Comparison of ENCODE assay signal across 1 cellular context in the genomic region with DNA sequence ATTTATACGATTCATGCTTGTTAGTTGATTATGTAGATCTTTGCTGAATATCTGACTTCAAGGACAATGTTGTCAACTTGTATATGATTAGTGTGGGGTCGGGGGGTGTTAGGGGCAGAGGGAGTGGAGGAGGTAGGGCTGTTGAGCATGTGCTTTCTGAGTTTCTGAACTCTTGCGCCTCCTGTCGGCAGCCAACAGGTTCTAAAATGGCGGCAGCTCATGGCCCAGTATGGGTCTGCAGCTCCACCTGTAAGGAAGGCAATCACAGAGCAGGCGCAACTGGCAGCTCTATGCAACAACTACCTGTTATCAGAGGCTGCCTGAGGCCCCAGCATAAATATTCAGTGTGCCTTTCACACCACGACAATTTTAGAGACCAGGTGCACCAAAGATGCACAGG.
TF ChIP-seq lines count a peak whose summit lies in the region.

No MANE protein-coding gene starts in this region.

TF ChIP-seq in K562, 482 proteins besides CTCF, POLR2A, EP300 and RAD21 (continued from another document):
- TF ChIP-seq, protein P1, sequence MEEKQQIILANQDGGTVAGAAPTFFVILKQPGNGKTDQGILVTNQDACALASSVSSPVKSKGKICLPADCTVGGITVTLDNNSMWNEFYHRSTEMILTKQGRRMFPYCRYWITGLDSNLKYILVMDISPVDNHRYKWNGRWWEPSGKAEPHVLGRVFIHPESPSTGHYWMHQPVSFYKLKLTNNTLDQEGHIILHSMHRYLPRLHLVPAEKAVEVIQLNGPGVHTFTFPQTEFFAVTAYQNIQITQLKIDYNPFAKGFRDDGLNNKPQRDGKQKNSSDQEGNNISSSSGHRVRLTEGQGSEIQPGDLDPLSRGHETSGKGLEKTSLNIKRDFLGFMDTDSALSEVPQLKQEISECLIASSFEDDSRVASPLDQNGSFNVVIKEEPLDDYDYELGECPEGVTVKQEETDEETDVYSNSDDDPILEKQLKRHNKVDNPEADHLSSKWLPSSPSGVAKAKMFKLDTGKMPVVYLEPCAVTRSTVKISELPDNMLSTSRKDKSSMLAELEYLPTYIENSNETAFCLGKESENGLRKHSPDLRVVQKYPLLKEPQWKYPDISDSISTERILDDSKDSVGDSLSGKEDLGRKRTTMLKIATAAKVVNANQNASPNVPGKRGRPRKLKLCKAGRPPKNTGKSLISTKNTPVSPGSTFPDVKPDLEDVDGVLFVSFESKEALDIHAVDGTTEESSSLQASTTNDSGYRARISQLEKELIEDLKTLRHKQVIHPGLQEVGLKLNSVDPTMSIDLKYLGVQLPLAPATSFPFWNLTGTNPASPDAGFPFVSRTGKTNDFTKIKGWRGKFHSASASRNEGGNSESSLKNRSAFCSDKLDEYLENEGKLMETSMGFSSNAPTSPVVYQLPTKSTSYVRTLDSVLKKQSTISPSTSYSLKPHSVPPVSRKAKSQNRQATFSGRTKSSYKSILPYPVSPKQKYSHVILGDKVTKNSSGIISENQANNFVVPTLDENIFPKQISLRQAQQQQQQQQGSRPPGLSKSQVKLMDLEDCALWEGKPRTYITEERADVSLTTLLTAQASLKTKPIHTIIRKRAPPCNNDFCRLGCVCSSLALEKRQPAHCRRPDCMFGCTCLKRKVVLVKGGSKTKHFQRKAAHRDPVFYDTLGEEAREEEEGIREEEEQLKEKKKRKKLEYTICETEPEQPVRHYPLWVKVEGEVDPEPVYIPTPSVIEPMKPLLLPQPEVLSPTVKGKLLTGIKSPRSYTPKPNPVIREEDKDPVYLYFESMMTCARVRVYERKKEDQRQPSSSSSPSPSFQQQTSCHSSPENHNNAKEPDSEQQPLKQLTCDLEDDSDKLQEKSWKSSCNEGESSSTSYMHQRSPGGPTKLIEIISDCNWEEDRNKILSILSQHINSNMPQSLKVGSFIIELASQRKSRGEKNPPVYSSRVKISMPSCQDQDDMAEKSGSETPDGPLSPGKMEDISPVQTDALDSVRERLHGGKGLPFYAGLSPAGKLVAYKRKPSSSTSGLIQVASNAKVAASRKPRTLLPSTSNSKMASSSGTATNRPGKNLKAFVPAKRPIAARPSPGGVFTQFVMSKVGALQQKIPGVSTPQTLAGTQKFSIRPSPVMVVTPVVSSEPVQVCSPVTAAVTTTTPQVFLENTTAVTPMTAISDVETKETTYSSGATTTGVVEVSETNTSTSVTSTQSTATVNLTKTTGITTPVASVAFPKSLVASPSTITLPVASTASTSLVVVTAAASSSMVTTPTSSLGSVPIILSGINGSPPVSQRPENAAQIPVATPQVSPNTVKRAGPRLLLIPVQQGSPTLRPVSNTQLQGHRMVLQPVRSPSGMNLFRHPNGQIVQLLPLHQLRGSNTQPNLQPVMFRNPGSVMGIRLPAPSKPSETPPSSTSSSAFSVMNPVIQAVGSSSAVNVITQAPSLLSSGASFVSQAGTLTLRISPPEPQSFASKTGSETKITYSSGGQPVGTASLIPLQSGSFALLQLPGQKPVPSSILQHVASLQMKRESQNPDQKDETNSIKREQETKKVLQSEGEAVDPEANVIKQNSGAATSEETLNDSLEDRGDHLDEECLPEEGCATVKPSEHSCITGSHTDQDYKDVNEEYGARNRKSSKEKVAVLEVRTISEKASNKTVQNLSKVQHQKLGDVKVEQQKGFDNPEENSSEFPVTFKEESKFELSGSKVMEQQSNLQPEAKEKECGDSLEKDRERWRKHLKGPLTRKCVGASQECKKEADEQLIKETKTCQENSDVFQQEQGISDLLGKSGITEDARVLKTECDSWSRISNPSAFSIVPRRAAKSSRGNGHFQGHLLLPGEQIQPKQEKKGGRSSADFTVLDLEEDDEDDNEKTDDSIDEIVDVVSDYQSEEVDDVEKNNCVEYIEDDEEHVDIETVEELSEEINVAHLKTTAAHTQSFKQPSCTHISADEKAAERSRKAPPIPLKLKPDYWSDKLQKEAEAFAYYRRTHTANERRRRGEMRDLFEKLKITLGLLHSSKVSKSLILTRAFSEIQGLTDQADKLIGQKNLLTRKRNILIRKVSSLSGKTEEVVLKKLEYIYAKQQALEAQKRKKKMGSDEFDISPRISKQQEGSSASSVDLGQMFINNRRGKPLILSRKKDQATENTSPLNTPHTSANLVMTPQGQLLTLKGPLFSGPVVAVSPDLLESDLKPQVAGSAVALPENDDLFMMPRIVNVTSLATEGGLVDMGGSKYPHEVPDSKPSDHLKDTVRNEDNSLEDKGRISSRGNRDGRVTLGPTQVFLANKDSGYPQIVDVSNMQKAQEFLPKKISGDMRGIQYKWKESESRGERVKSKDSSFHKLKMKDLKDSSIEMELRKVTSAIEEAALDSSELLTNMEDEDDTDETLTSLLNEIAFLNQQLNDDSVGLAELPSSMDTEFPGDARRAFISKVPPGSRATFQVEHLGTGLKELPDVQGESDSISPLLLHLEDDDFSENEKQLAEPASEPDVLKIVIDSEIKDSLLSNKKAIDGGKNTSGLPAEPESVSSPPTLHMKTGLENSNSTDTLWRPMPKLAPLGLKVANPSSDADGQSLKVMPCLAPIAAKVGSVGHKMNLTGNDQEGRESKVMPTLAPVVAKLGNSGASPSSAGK (IDR thresholded peaks at IDR 0.05), result peak; percentile 69
- TF ChIP-seq HCFC1 (IDR thresholded peaks at IDR 0.05; ENCODE audit: low read depth, low read length) (no peak), DDX20 (tag; IDR thresholded peaks at IDR 0.05; ENCODE audit: low read depth) (no peak), CBX3 (IDR thresholded peaks at IDR 0.05; ENCODE audit: borderline replicate concordance in 1 of 2, low read length in 2 of 2) (peak in 1 of 2 experiments; percentile 63; a peak in 1 of 3 replicates), SMC3 (conservative IDR thresholded peaks at IDR 0.05; ENCODE audit: insufficient read depth, low read depth, low read length) (peak; percentile 27; the same call in 1 of the 2 replicates)
- TF ChIP-seq, protein P2, sequence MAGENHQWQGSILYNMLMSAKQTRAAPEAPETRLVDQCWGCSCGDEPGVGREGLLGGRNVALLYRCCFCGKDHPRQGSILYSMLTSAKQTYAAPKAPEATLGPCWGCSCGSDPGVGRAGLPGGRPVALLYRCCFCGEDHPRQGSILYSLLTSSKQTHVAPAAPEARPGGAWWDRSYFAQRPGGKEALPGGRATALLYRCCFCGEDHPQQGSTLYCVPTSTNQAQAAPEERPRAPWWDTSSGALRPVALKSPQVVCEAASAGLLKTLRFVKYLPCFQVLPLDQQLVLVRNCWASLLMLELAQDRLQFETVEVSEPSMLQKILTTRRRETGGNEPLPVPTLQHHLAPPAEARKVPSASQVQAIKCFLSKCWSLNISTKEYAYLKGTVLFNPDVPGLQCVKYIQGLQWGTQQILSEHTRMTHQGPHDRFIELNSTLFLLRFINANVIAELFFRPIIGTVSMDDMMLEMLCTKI (IDR thresholded peaks at IDR 0.05; ENCODE audit: partially characterized antibody), result no peak
TF ChIP-seq in K562: peak in this region for 9.
